In genomic region chr4:139175647-139176298, GRCh38 we compare ENCODE assay signal across 8 cellular contexts. TPM values are rescaled to one million over a fixed set of nuclear protein-coding genes. Genes with fewer than 3 reads are reported as not detected.
DNase-seq lines count a peak whose midpoint lies in the region; ATAC-seq and TF ChIP-seq lines count a peak whose summit lies in the region.

No MANE protein-coding gene starts in this region.

- no peaks in the 10 kb centered on the region for H3K9me3 ChIP-seq in BE2C
- no peaks in the 10 kb centered on the region for H3K9me3 ChIP-seq in T-helper 17 cell (ENCODE audit: control insufficient read depth, low read length, poor library complexity, severe bottlenecking)
- no peaks in the 10 kb centered on the region for H3K9me3 ChIP-seq in fibroblast of lung (ENCODE audit: control insufficient read depth, insufficient read depth, low read depth, low read length)
- no peaks in the 10 kb centered on the region for H3K9me3 ChIP-seq in parathyroid adenoma (ENCODE audit: control insufficient read depth, low read length)

- peaks cover 5% of the 10 kb centered on the region; the same call in 1 of the 2 replicates for H3K4me1 ChIP-seq in BE2C
- H3K4me1 ChIP-seq in fibroblast of lung (ENCODE audit: control insufficient read depth, extremely low read depth, insufficient read depth, low read length): peaks cover 3% of the 10 kb centered on the region
- no peaks in the 10 kb centered on the region for H3K4me1 ChIP-seq in parathyroid adenoma

- H3K9ac ChIP-seq in fibroblast of lung (ENCODE audit: insufficient read depth, low read length) (peak overlapping the region; percentile 96), parathyroid adenoma (peak overlapping the region; percentile 91)

- H3K79me2 ChIP-seq in fibroblast of lung (ENCODE audit: control insufficient read depth, insufficient read depth, low read length) (peaks cover 24% of the 10 kb centered on the region), parathyroid adenoma (peaks cover 12% of the 10 kb centered on the region)

- peak; percentile 55 for DNase-seq in BE2C
- DNase-seq in H7: no peak
- DNase-seq in T-helper 17 cell: peak in 1 of 3 donors; percentile 7
- peak in 1 of 2 donors; percentile 54 for DNase-seq in fibroblast of lung (ENCODE audit: low read depth in 2 of 2)

- peak overlapping the region; percentile 81 for H3K4me3 ChIP-seq in BE2C (ENCODE audit: low read depth, low read length)
- peak overlapping the region; percentile 88 for H3K4me3 ChIP-seq in H7 (ENCODE audit: insufficient read depth, low read depth, low read length)
- peak overlapping the region; percentile 75 to 96 (median 85) for H3K4me3 ChIP-seq in fibroblast of lung (replicated peaks in 1 of 4; ENCODE audit: control extremely low read depth in 1 of 4, insufficient read depth in 1 of 4, low read depth in 3 of 4, low read length in 4 of 4)
- H3K4me3 ChIP-seq in parathyroid adenoma (ENCODE audit: low read depth, low read length): peak overlapping the region; percentile 94

- H3K36me3 Mint-ChIP-seq in T-helper 17 cell (ENCODE audit: low read depth): no peaks in the 10 kb centered on the region

- H3K36me3 ChIP-seq in BE2C (no peaks in the 10 kb centered on the region), H7 (replicated peaks; ENCODE audit: control insufficient read depth, insufficient read depth, low read length) (no peaks in the 10 kb centered on the region), fibroblast of lung (ENCODE audit: control insufficient read depth, insufficient read depth, low read length) (no peaks in the 10 kb centered on the region), parathyroid adenoma (ENCODE audit: control insufficient read depth, insufficient read depth, low read length) (no peaks in the 10 kb centered on the region)

- peak overlapping the region; percentile 94 for H3K4me2 ChIP-seq in fibroblast of lung (ENCODE audit: extremely low read depth, insufficient read depth, low read length)
- peak overlapping the region; percentile 76 for H3K4me2 ChIP-seq in parathyroid adenoma (ENCODE audit: low read length)

- peaks cover 1% of the 10 kb centered on the region for H4K20me1 ChIP-seq in fibroblast of lung (ENCODE audit: control insufficient read depth, extremely low read depth, insufficient read depth, low read length)

- TF ChIP-seq CTCF in BE2C (IDR thresholded peaks at IDR 0.05; ENCODE audit: low read depth, low read length): no peak
- TF ChIP-seq CTCF in fibroblast of lung (conservative IDR thresholded peaks at IDR 0.05 in 1 of 2, IDR thresholded peaks at IDR 0.05 in 1 of 2; ENCODE audit: low read depth in 1 of 2, low read length in 2 of 2): no peak
- no peak for TF ChIP-seq CTCF in parathyroid adenoma (IDR thresholded peaks at IDR 0.05)

- peak overlapping the region; percentile 94 for H3K4me3 Mint-ChIP-seq in T-helper 17 cell

- H3K27ac Mint-ChIP-seq in T-helper 17 cell: peak overlapping the region; percentile 89

- H2AFZ ChIP-seq in fibroblast of lung (ENCODE audit: low read length) (peak overlapping the region; percentile 78), parathyroid adenoma (peak overlapping the region; percentile 92)

- H3K27me3 ChIP-seq in BE2C (no peaks in the 10 kb centered on the region), H7 (ENCODE audit: control insufficient read depth, insufficient read depth, low read length) (peaks cover 5% of the 10 kb centered on the region; the same call in 1 of the 2 replicates), fibroblast of lung (ENCODE audit: control insufficient read depth, insufficient read depth, low read length) (no peaks in the 10 kb centered on the region), parathyroid adenoma (ENCODE audit: control insufficient read depth, insufficient read depth, low read length) (no peaks in the 10 kb centered on the region)

- peak overlapping the region; percentile 95 for H3K27ac ChIP-seq in fibroblast of lung (ENCODE audit: insufficient read depth, low read length)
- peak overlapping the region; percentile 98 for H3K27ac ChIP-seq in parathyroid adenoma

- no peaks in the 10 kb centered on the region for H3K27me3 Mint-ChIP-seq in T-helper 17 cell

- peaks cover 12% of the 10 kb centered on the region for H3K4me1 Mint-ChIP-seq in T-helper 17 cell

- no peak for ATAC-seq in T-helper 17 cell
- no peak for ATAC-seq in HG03039 (IDR thresholded peaks at IDR 0.05; ENCODE audit: unreplicated experiment)
- no peak for ATAC-seq in GM21390 (IDR thresholded peaks at IDR 0.05; ENCODE audit: unreplicated experiment)
- no peak for ATAC-seq in HG02973 (IDR thresholded peaks at IDR 0.05; ENCODE audit: unreplicated experiment)

RNA-seq across cellular contexts. Expression of gene ELF2, which starts 1.2 kb away (rescaled TPM):
- polyA plus RNA-seq in BE2C (2012; ENCODE audit: insufficient read depth, insufficient read length, low read depth): 14.0 TPM
- total RNA-seq in H7 (2014; rRNA removed; shearing (Covaris generic)): 29.9 and 45.6 TPM in 2 replicates
- total RNA-seq in T-helper 17 cell (10 to 100 TPM; 59.8 to 80.6 TPM), fibroblast of lung (42.6 and 51.4 TPM in 2 replicates)
- 21.9 and 31.2 TPM in 2 replicates for polyA plus RNA-seq in fibroblast of lung
- polyA plus RNA-seq in fibroblast of lung (2012): 13.7 and 19.2 TPM in 2 replicates
- 8.1 and 9.5 TPM in 2 replicates for polyA minus RNA-seq in fibroblast of lung (ENCODE audit: low replicate concordance)
